ENCODE assay signal across 7 cellular contexts in the genomic region with DNA sequence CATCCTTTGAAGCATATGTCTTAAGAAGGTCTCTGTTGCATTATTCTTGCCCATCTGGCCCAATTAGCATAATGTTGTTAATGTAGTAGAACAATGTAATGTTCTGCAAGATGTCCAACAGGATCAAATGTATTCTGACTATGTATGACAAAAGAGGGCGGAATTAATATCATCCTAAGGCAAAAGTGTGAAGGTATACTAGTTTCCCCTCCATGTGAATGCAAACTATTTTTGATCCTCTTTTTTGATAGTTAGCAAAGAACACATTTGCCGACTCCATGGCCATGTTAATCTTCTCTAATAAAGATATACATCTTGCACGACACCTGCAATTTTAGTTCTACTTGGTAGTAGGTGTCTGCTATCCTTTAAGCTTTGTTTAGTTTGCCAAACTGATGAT.
"Had no signal": no experiment of that assay in that cellular context is flagged by ENCODE, and none has a peak within 500 bp of the region (broad histone marks: within the 10 kb centered on the region; RNA-seq: fewer than 3 reads in every experiment).

No MANE protein-coding gene starts in this region.

- H3K4me3 ChIP-seq: K562 had no signal

- DNase-seq: IMR-90, Karpas-422, KBM-7, KG1 had no signal

- H3K27ac ChIP-seq: HL-60, KMS-11 had no signal
